In genomic region chr17:39617446-39618251, GRCh38 we compare ENCODE assay signal across 8 cellular contexts. TPM values are rescaled to one million over a fixed set of nuclear protein-coding genes. Genes with fewer than 3 reads are reported as not detected.
A peak's percentile ranks its signal among the peaks of the same experiment; 100 is the strongest.
DNase-seq lines count a peak whose midpoint lies in the region; ATAC-seq and TF ChIP-seq lines count a peak whose summit lies in the region.

No MANE protein-coding gene starts in this region.

- 2 to 5% (median 3%) methylated on average over 18 to 79 of the region's 79 CpGs for WGBS in spleen, 5 donors

- H3K27ac ChIP-seq in spleen = peak overlapping the region in 5 of 8 donors; percentile 12 to 82 (median 57)

- ATAC-seq in GM18519 (IDR thresholded peaks at IDR 0.05; ENCODE audit: low FRiP score, unreplicated experiment) = no peak
- ATAC-seq in HG02840 (IDR thresholded peaks at IDR 0.05; ENCODE audit: low FRiP score, unreplicated experiment) = no peak

- DNase-seq in EL = peak; percentile 68
- DNase-seq in NCI-H1105 (lab: John Stamatoyannopoulos, UW) = peak; percentile 59
- DNase-seq in T-helper 9 cell = peak; percentile 41
- DNase-seq in astrocyte of the hippocampus (ENCODE audit: low read depth, low spot score) = peak; percentile 72
- DNase-seq in spleen = peak; percentile 88

- TF ChIP-seq CTCF in spleen (IDR thresholded peaks at IDR 0.05 in 8 of 11, conservative IDR thresholded peaks at IDR 0.05 in 3 of 11) = no peak

- H3K4me3 ChIP-seq in iPS-15b (ENCODE audit: low read depth, low read length) = peak overlapping the region; percentile 68
- H3K4me3 ChIP-seq in spleen = peak overlapping the region; percentile 30 to 83 (median 50)

- H3K36me3 ChIP-seq in iPS-15b (ENCODE audit: control insufficient read depth, insufficient read depth, low read length) = no peaks in the 10 kb centered on the region
- H3K36me3 ChIP-seq in spleen = no peaks in the 10 kb centered on the region

- intact Hi-C loops in spleen (cut with DNase I; ENCODE audit: low total_unique reads) = no loop called here

- H3K9me3 ChIP-seq in iPS-15b (ENCODE audit: control insufficient read depth, insufficient read depth, low read length) (no peaks in the 10 kb centered on the region), spleen (no peaks in the 10 kb centered on the region)

- no peak for TF ChIP-seq POLR2A in spleen (IDR thresholded peaks at IDR 0.05)

- H3K27me3 ChIP-seq in iPS-15b (ENCODE audit: control insufficient read depth, insufficient read depth, low read length) (peaks cover 78% of the 10 kb centered on the region), spleen (replicated peaks in 1 of 7) (peaks cover 0 to 77% (median 9%) of the 10 kb centered on the region in 7 donors)

- no peak overlapping the region for H3K9ac ChIP-seq in iPS-15b (ENCODE audit: low read depth, low read length)

- H3K4me1 ChIP-seq in iPS-15b (ENCODE audit: control insufficient read depth, insufficient read depth, low read length) (peaks cover 8% of the 10 kb centered on the region), spleen (peaks cover 0 to 36% (median 29%) of the 10 kb centered on the region in 6 donors)

RNA-seq across cellular contexts. Expression of gene PPP1R1B, which starts 9.1 kb away (rescaled TPM):
- not detected for total RNA-seq in spleen
- polyA plus RNA-seq in spleen = under 1 TPM in 2 of 3 donors, not detected in 1; 0.06 to 0.26 TPM

RNA-seq across cellular contexts. Expression of gene NEUROD2, which starts 9.9 kb away (rescaled TPM):
- total RNA-seq in spleen = not detected
- under 1 TPM in 2 of 3 donors, not detected in 1; under 0.01 to 0.03 TPM for polyA plus RNA-seq in spleen

RNA-seq across cellular contexts. Expression of gene STARD3, which starts 19.3 kb away (rescaled TPM):
- 100 to 1,000 TPM in 3 of 7 donors, 10 to 100 TPM in 4; 73.9 to 166 (median 98.7) TPM for total RNA-seq in spleen
- 100 to 1,000 TPM in 2 of 3 donors, 10 to 100 TPM in 1; 59.5 to 119 (median 102) TPM for polyA plus RNA-seq in spleen

RNA-seq across cellular contexts. Expression of gene TCAP, which starts 47.5 kb away (rescaled TPM):
- total RNA-seq in spleen = 1 to 10 TPM; 1.5 to 3.1 (median 2.2) TPM
- 1 to 10 TPM; 1.6 to 3.2 (median 2.0) TPM for polyA plus RNA-seq in spleen

RNA-seq across cellular contexts. Expression of gene PNMT, which starts 50.6 kb away (rescaled TPM):
- total RNA-seq in spleen = 1 to 10 TPM in 1 of 7 donors, under 1 TPM in 2, not detected in 4; 0.47 to 2.4 (median 0.51) TPM
- under 1 TPM; 0.28 to 0.93 (median 0.80) TPM for polyA plus RNA-seq in spleen
